In genomic region chr1:15218287-15219279, GRCh38 we compare ENCODE assay signal across 11 cellular contexts. TPM values are rescaled to one million over a fixed set of nuclear protein-coding genes. Genes with fewer than 3 reads are reported as not detected.
A peak's percentile ranks its signal among the peaks of the same experiment; 100 is the strongest.
DNase-seq lines count a peak whose midpoint lies in the region; ATAC-seq, FAIRE-seq and TF ChIP-seq lines count a peak whose summit lies in the region.
"Had no signal": no experiment of that assay in that cellular context is flagged by ENCODE, and none has a peak within 500 bp of the region (broad histone marks: within the 10 kb centered on the region; RNA-seq: fewer than 3 reads in every experiment).

No MANE protein-coding gene starts in this region.

- H3K36me3 Mint-ChIP-seq in endothelial cell (ENCODE audit: low read depth, unreplicated experiment) (peaks cover 45% of the 10 kb centered on the region), natural killer cell (no peaks in the 10 kb centered on the region)

- H3K9me3 Mint-ChIP-seq in endothelial cell (ENCODE audit: unreplicated experiment) (no peaks in the 10 kb centered on the region), natural killer cell (no peaks in the 10 kb centered on the region)

- FAIRE-seq in GM12892 (lab: Jason Lieb, UNC) (peak; percentile 9), frontal cortex (lab: Jason Lieb, UNC) (no peak)

- H3K4me1 Mint-ChIP-seq in endothelial cell (ENCODE audit: unreplicated experiment) = no peaks in the 10 kb centered on the region
- H3K4me1 Mint-ChIP-seq in natural killer cell = peaks cover 25% of the 10 kb centered on the region in 2 donors

- peak overlapping the region; percentile 74 for H3K27ac Mint-ChIP-seq in endothelial cell (ENCODE audit: unreplicated experiment)
- H3K27ac Mint-ChIP-seq in natural killer cell = peak overlapping the region; percentile 21 to 61
- H3K27ac Mint-ChIP-seq: brain had no signal

- H3K4me3 Mint-ChIP-seq in endothelial cell (ENCODE audit: unreplicated experiment) (peak overlapping the region; percentile 59), natural killer cell (peak overlapping the region; percentile 17)
- H3K4me3 Mint-ChIP-seq: brain had no signal

- DNase-seq in GM12892 (ENCODE audit: insufficient read length) = no peak
- peak; percentile 89 for DNase-seq in OCI-M1 (lab: John Stamatoyannopoulos, UW)
- no peak for DNase-seq in endothelial cell (ENCODE audit: low spot score)
- no peak for DNase-seq in natural killer cell
- no peak for DNase-seq in frontal cortex (ENCODE audit: low spot score in 2 of 2)
- DNase-seq in 8988T = no peak
- DNase-seq: Karpas-422, NCI-H524 had no signal

- TF ChIP-seq CTCF in endothelial cell (IDR thresholded peaks at IDR 0.05; ENCODE audit: unreplicated experiment) (no peak), natural killer cell (IDR thresholded peaks at IDR 0.05) (no peak)

- intact Hi-C loops in natural killer cell (cut with micrococcal nuclease) = no loop called here

- H3K27me3 Mint-ChIP-seq in endothelial cell (ENCODE audit: unreplicated experiment) (peaks cover 6% of the 10 kb centered on the region), natural killer cell (ENCODE audit: low read depth in 2 of 2) (peaks cover 0 to 13% of the 10 kb centered on the region in 2 donors)

- no peak for TF ChIP-seq POLR2A in GM12892 (IDR thresholded peaks at IDR 0.05; ENCODE audit: low read depth, low read length)

- peak; percentile 34 to 77 (median 73) for ATAC-seq in natural killer cell
- ATAC-seq in GM21515 (IDR thresholded peaks at IDR 0.05; ENCODE audit: unreplicated experiment) = no peak
- no peak for ATAC-seq in HG03280 (IDR thresholded peaks at IDR 0.05; ENCODE audit: unreplicated experiment)

RNA-seq across cellular contexts. Expression of gene FHAD1, which starts 28.4 kb away (rescaled TPM):
- polyA plus RNA-seq in GM12892 (2012; ENCODE audit: missing spikeins) = not detected
- total RNA-seq in endothelial cell (ENCODE audit: unreplicated experiment) = 2.1 TPM
- total RNA-seq in natural killer cell = 1 to 10 TPM in 2 of 3 donors, under 1 TPM in 1; 0.72 to 1.9 (median 1.7) TPM
- total RNA-seq in frontal cortex = 0.41 TPM

Comparison
In these comparisons a context has a peak if more than half of its experiments do, and no peak if none do; other contexts are left out.
1. ATAC-seq: peak in natural killer cell (3 of 3); none in GM21515 (single experiment) and HG03280 (single experiment).